1 cellular context compared by ENCODE assay signal in the genomic region with DNA sequence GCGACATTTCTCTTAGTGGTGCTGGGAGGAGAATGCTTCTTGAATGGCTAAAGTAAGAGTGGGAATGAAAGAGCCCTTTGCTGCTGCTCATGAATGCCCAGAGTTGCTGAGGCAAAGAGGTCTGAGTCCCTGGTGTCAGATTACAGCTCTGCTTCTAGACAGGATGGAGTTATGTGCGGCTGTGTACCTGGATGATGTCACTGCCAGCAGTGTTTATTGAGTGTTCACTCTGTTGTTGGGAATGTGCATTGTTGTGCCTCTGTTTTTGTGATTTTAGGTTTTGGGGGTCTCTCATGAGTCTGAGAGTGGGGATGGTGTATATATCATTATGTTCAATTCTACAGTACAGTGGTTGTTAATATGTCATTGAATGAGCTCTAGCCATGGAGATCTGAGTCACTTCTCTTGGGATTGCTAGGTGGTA.
TF ChIP-seq lines count a peak whose summit lies in the region.

No MANE protein-coding gene starts in this region.

TF ChIP-seq in IMR-90, 13 proteins besides CTCF, POLR2A, EP300 and RAD21 (continued from another document):
- no peak for TF ChIP-seq RCOR1 (IDR thresholded peaks at IDR 0.05; ENCODE audit: insufficient replicate concordance, low read length)
- no peak for TF ChIP-seq CHD1 (IDR thresholded peaks at IDR 0.05; ENCODE audit: low read depth, low read length)
- no peak for TF ChIP-seq MAZ (IDR thresholded peaks at IDR 0.05; ENCODE audit: borderline replicate concordance, low read depth, low read length)
- TF ChIP-seq SMC3 (IDR thresholded peaks at IDR 0.05; ENCODE audit: low read depth, low read length), result no peak
- no peak for TF ChIP-seq RFX5 (IDR thresholded peaks at IDR 0.05; ENCODE audit: low read depth, low read length)
- no peak for TF ChIP-seq MXI1 (IDR thresholded peaks at IDR 0.05; ENCODE audit: borderline replicate concordance, low read depth, low read length)
- TF ChIP-seq, protein P1, sequence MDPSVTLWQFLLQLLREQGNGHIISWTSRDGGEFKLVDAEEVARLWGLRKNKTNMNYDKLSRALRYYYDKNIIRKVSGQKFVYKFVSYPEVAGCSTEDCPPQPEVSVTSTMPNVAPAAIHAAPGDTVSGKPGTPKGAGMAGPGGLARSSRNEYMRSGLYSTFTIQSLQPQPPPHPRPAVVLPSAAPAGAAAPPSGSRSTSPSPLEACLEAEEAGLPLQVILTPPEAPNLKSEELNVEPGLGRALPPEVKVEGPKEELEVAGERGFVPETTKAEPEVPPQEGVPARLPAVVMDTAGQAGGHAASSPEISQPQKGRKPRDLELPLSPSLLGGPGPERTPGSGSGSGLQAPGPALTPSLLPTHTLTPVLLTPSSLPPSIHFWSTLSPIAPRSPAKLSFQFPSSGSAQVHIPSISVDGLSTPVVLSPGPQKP (IDR thresholded peaks at IDR 0.05; ENCODE audit: borderline replicate concordance, low read depth, low read length), result no peak
- no peak for TF ChIP-seq BHLHE40 (IDR thresholded peaks at IDR 0.05; ENCODE audit: low read depth, low read length)
- TF ChIP-seq FOS (IDR thresholded peaks at IDR 0.05; ENCODE audit: low read depth, low read length), result no peak
